27 cellular contexts compared by ENCODE assay signal in the genomic region with DNA sequence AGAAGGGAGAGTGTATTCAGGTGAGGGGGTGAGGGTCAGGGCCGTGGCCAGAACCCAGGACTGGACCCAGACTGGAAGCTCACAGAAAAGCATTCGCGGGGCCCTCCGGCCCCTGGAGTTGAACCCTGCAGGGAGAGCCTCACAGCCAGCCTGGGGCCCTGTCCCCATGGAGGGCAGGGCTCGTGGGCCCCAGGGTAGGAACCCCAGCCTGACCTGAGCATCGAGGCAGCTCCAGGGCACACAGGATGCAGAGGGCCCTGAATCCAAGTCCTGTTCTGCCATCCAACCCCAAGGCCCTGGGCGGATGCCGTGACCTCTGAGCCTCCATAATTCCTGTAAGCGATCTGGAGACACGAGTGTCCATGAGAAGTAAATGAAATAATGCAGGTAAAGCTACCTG.
"Had no signal": no experiment of that assay in that cellular context is flagged by ENCODE, and none has a peak within 500 bp of the region (broad histone marks: within the 10 kb centered on the region; RNA-seq: fewer than 3 reads in every experiment).

No MANE protein-coding gene starts in this region.

- H3K27me3 Mint-ChIP-seq: naive thymus-derived CD8-positive, alpha-beta T cell; natural killer cell treated with Interleukin-12 subunit alpha and Interleukin-12 subunit beta and Interleukin-15 and Interleukin-18, amount 100 ng/mL, for 72 hours; stimulated activated naive CD8-positive, alpha-beta T cell treated with anti-CD3 and anti-CD28 coated beads, Interleukin-15, Interleukin-2, amounts not matched to agents 100 ng/mL and 50 ng/mL, for 24 hours had no signal

- H3K4me1 Mint-ChIP-seq: neural crest cell; stimulated activated effector memory CD8-positive, alpha-beta T cell treated with anti-CD3 and anti-CD28 coated beads, Interleukin-12 subunit alpha, Interleukin-12 subunit beta, amount 100 ng/mL, for 72 hours had no signal

- H3K36me3 ChIP-seq: pancreas, prostate gland, right atrium auricular region, right lobe of liver, sigmoid colon, stomach, thoracic aorta, thyroid gland, tibial nerve, upper lobe of left lung, vagina had no signal

- H3K27ac Mint-ChIP-seq: natural killer cell treated with Interleukin-12 subunit alpha and Interleukin-12 subunit beta and Interleukin-15 and Interleukin-18, amount 100 ng/mL, for 72 hours; nephron progenitor cell; stimulated activated effector memory CD8-positive, alpha-beta T cell treated with anti-CD3 and anti-CD28 coated beads, Interleukin-12 subunit alpha, Interleukin-12 subunit beta, amount 100 ng/mL, for 72 hours; stimulated activated naive B cell treated with anti-CD40 and anti-IgM and Interleukin-4, amounts not matched to agents 10 μg/mL and 1 μg/mL and 100 μg/mL, for 72 hours; stimulated activated naive CD8-positive, alpha-beta T cell treated with anti-CD3 and anti-CD28 coated beads, Interleukin-15, Interleukin-2, amounts not matched to agents 100 ng/mL and 50 ng/mL, for 24 hours had no signal

- DNase-seq: naive thymus-derived CD8-positive, alpha-beta T cell; nephron progenitor cell; occipital lobe; pancreas; retina; right lobe of liver; sigmoid colon; small intestine; stimulated activated CD4-positive, alpha-beta T cell treated with anti-CD3 and anti-CD28 coated beads, Interleukin-15, amount 100 ng/mL, for 24 hours; stimulated activated CD4-positive, alpha-beta T cell treated with anti-CD3 and anti-CD28 coated beads, Interleukin-2, amount 100 ng/mL, for 24 hours; stimulated activated CD4-positive, alpha-beta T cell treated with anti-CD3 and anti-CD28 coated beads, Interleukin-2, amount 100 ng/mL, for 48 hours; stimulated activated CD4-positive, alpha-beta T cell treated with anti-CD3 and anti-CD28 coated beads, Interleukin-4, amount 100 ng/mL, for 24 hours; stimulated activated naive B cell treated with anti-CD40 and anti-IgM and Interleukin-4, amounts not matched to agents 10 μg/mL and 1 μg/mL and 100 μg/mL, for 72 hours; stimulated activated naive CD4-positive, alpha-beta T cell treated with Interleukin-2 at 50 U/mL for 16 hours; stomach; thyroid gland; trophoblast cell had no signal

- H3K9me3 ChIP-seq: pancreas, prostate gland, right atrium auricular region, right lobe of liver, sigmoid colon, stomach, thoracic aorta, thyroid gland, tibial nerve, upper lobe of left lung, vagina had no signal

- H3K36me3 Mint-ChIP-seq: naive thymus-derived CD8-positive, alpha-beta T cell; natural killer cell treated with Interleukin-12 subunit alpha and Interleukin-12 subunit beta and Interleukin-15 and Interleukin-18, amount 100 ng/mL, for 72 hours; stimulated activated effector memory CD8-positive, alpha-beta T cell treated with anti-CD3 and anti-CD28 coated beads, Interleukin-12 subunit alpha, Interleukin-12 subunit beta, amount 100 ng/mL, for 72 hours; stimulated activated naive B cell treated with anti-CD40 and anti-IgM and Interleukin-4, amounts not matched to agents 10 μg/mL and 1 μg/mL and 100 μg/mL, for 72 hours had no signal

- H3K27me3 ChIP-seq: pancreas, right atrium auricular region, right lobe of liver, thyroid gland, tibial nerve, upper lobe of left lung, vagina had no signal

- H3K4me3 ChIP-seq: pancreas, prostate gland, right atrium auricular region, right lobe of liver, sigmoid colon, stomach, thoracic aorta, thyroid gland, tibial nerve, upper lobe of left lung, vagina had no signal

- H3K27ac ChIP-seq: pancreas, prostate gland, right atrium auricular region, right lobe of liver, sigmoid colon, stomach, thoracic aorta, thyroid gland, tibial nerve, upper lobe of left lung, vagina had no signal

- H3K4me3 Mint-ChIP-seq: naive thymus-derived CD8-positive, alpha-beta T cell; natural killer cell treated with Interleukin-12 subunit alpha and Interleukin-12 subunit beta and Interleukin-15 and Interleukin-18, amount 100 ng/mL, for 72 hours; nephron progenitor cell; neural crest cell; stimulated activated effector memory CD8-positive, alpha-beta T cell treated with anti-CD3 and anti-CD28 coated beads, Interleukin-12 subunit alpha, Interleukin-12 subunit beta, amount 100 ng/mL, for 72 hours; stimulated activated naive B cell treated with anti-CD40 and anti-IgM and Interleukin-4, amounts not matched to agents 10 μg/mL and 1 μg/mL and 100 μg/mL, for 72 hours; stimulated activated naive CD8-positive, alpha-beta T cell treated with anti-CD3 and anti-CD28 coated beads, Interleukin-15, Interleukin-2, amounts not matched to agents 100 ng/mL and 50 ng/mL, for 24 hours had no signal

- H3K9me3 Mint-ChIP-seq: naive thymus-derived CD8-positive, alpha-beta T cell; natural killer cell treated with Interleukin-12 subunit alpha and Interleukin-12 subunit beta and Interleukin-15 and Interleukin-18, amount 100 ng/mL, for 72 hours; nephron progenitor cell; neural crest cell; stimulated activated effector memory CD8-positive, alpha-beta T cell treated with anti-CD3 and anti-CD28 coated beads, Interleukin-12 subunit alpha, Interleukin-12 subunit beta, amount 100 ng/mL, for 72 hours; stimulated activated naive B cell treated with anti-CD40 and anti-IgM and Interleukin-4, amounts not matched to agents 10 μg/mL and 1 μg/mL and 100 μg/mL, for 72 hours; stimulated activated naive CD8-positive, alpha-beta T cell treated with anti-CD3 and anti-CD28 coated beads, Interleukin-15, Interleukin-2, amounts not matched to agents 100 ng/mL and 50 ng/mL, for 24 hours had no signal

- H3K4me1 ChIP-seq: pancreas, prostate gland, right atrium auricular region, right lobe of liver, sigmoid colon, stomach, thyroid gland, tibial nerve, upper lobe of left lung, vagina had no signal

- ATAC-seq: naive thymus-derived CD8-positive, alpha-beta T cell; pancreas; stimulated activated effector memory CD8-positive, alpha-beta T cell treated with anti-CD3 and anti-CD28 coated beads, Interleukin-12 subunit alpha, Interleukin-12 subunit beta, amount 100 ng/mL, for 72 hours; stimulated activated naive B cell treated with anti-CD40 and anti-IgM and Interleukin-4, amounts not matched to agents 10 μg/mL and 1 μg/mL and 100 μg/mL, for 72 hours had no signal
